ENCODE assay signal across 8 cellular contexts in genomic region chr19:41226874-41227390, GRCh38. TPM values are rescaled to one million over a fixed set of nuclear protein-coding genes. Genes with fewer than 3 reads are reported as not detected.
A peak's percentile ranks its signal among the peaks of the same experiment; 100 is the strongest.
DNase-seq lines count a peak whose midpoint lies in the region; ATAC-seq and TF ChIP-seq lines count a peak whose summit lies in the region.

No MANE protein-coding gene starts in this region.

- no peak overlapping the region for H2AFZ ChIP-seq in neuron (ENCODE audit: low read depth, low read length)

- H3K27me3 ChIP-seq in NT2/D1 (ENCODE audit: insufficient read depth, insufficient read length) (no peaks in the 10 kb centered on the region), endodermal cell (ENCODE audit: control insufficient read depth, insufficient read depth, low read length, poor library complexity, severe bottlenecking) (no peaks in the 10 kb centered on the region), neuron (ENCODE audit: insufficient read depth, low read length) (no peaks in the 10 kb centered on the region)

- ATAC-seq in HG03139 (IDR thresholded peaks at IDR 0.05; ENCODE audit: unreplicated experiment) = no peak
- no peak for ATAC-seq in GM21717 (IDR thresholded peaks at IDR 0.05; ENCODE audit: unreplicated experiment)
- ATAC-seq in GM21619 (IDR thresholded peaks at IDR 0.05; ENCODE audit: unreplicated experiment) = no peak

- peaks cover 8% of the 10 kb centered on the region for H3K27me3 Mint-ChIP-seq in endodermal cell (ENCODE audit: insufficient read depth)

- H3K36me3 ChIP-seq in NT2/D1 (ENCODE audit: insufficient read depth, insufficient read length, low read length) (peaks cover 64% of the 10 kb centered on the region), endodermal cell (ENCODE audit: control insufficient read depth, insufficient read depth, low read length) (no peaks in the 10 kb centered on the region), neuron (ENCODE audit: insufficient read depth, low read length) (no peaks in the 10 kb centered on the region)

- H3K4me1 ChIP-seq in NT2/D1 (ENCODE audit: insufficient read depth, insufficient read length) = peaks cover 15% of the 10 kb centered on the region
- no peaks in the 10 kb centered on the region for H3K4me1 ChIP-seq in endodermal cell (ENCODE audit: control insufficient read depth, insufficient read depth, low read length)
- H3K4me1 ChIP-seq in neuron (ENCODE audit: insufficient read depth, low read length) = peaks cover 34% of the 10 kb centered on the region

- peak overlapping the region; percentile 56 for H3K4me3 Mint-ChIP-seq in endodermal cell

- no peak overlapping the region for H3K27ac Mint-ChIP-seq in endodermal cell

- no peaks in the 10 kb centered on the region for H3K9me3 Mint-ChIP-seq in endodermal cell

- no peaks in the 10 kb centered on the region for H3K36me3 Mint-ChIP-seq in endodermal cell (ENCODE audit: low read depth)

- H3K9me3 ChIP-seq in NT2/D1 (ENCODE audit: insufficient read depth, low read length) (no peaks in the 10 kb centered on the region), endodermal cell (ENCODE audit: control insufficient read depth, low read length) (no peaks in the 10 kb centered on the region), neuron (ENCODE audit: low read length) (no peaks in the 10 kb centered on the region)

- peaks cover 15% of the 10 kb centered on the region for H3K4me1 Mint-ChIP-seq in endodermal cell

- H3K27ac ChIP-seq in endodermal cell (ENCODE audit: low read depth, low read length) = no peak overlapping the region

- no peak for DNase-seq in AG10803 (ENCODE audit: low read depth)
- DNase-seq in NT2/D1 (ENCODE audit: low read depth, low spot score) = no peak
- DNase-seq in endodermal cell = no peak
- DNase-seq in CD1c-positive myeloid dendritic cell (ENCODE audit: extremely low spot score) = no peak

- 81 to 83% methylated on average over 4 to 5 of the region's 9 CpGs for WGBS in endodermal cell (ENCODE audit: insufficient coverage in 1 of 2, insufficient read length in 1 of 2), 2 experiments

- H3K4me3 ChIP-seq in AG10803 (ENCODE audit: low read length) (peak overlapping the region; percentile 51), NT2/D1 (ENCODE audit: insufficient read length, low read depth) (peak overlapping the region; percentile 46), endodermal cell (ENCODE audit: low read length) (peak overlapping the region; percentile 7), neuron (ENCODE audit: low read length) (peak overlapping the region; percentile 20)

- H3K9ac ChIP-seq in NT2/D1 (ENCODE audit: insufficient read length, low read depth) (peak overlapping the region; percentile 86), endodermal cell (ENCODE audit: extremely low read depth, low read length, poor library complexity, severe bottlenecking) (no peak overlapping the region)

- TF ChIP-seq CTCF in AG10803 (conservative IDR thresholded peaks at IDR 0.05; ENCODE audit: low read length) (no peak), endodermal cell (conservative IDR thresholded peaks at IDR 0.05) (no peak)

RNA-seq across cellular contexts. Expression of gene AXL, which starts 7.9 kb away (rescaled TPM):
- 10 to 100 TPM; 10.9 to 14.1 TPM for total RNA-seq in endodermal cell
- polyA plus RNA-seq in endodermal cell (2013, experiment 1 of 2) = 21.5 TPM
- 21.1 TPM for polyA plus RNA-seq in endodermal cell (2013, experiment 2 of 2)

RNA-seq across cellular contexts. Expression of gene CYP2S1, which starts 33.9 kb away (rescaled TPM):
- 10 to 100 TPM in 1 of 2 donors, 1 to 10 TPM in 1; 8.6 to 26.7 TPM for total RNA-seq in endodermal cell
- 13.3 TPM for polyA plus RNA-seq in endodermal cell (2013, experiment 1 of 2)
- 5.1 TPM for polyA plus RNA-seq in endodermal cell (2013, experiment 2 of 2)

RNA-seq across cellular contexts. Expression of gene HNRNPUL1, which starts 37.2 kb away (rescaled TPM):
- total RNA-seq in endodermal cell = 100 to 1,000 TPM; 211 to 225 TPM
- polyA plus RNA-seq in endodermal cell (2013, experiment 1 of 2) = 216 TPM
- 207 TPM for polyA plus RNA-seq in endodermal cell (2013, experiment 2 of 2)
